8 cellular contexts compared by ENCODE assay signal in the genomic region with DNA sequence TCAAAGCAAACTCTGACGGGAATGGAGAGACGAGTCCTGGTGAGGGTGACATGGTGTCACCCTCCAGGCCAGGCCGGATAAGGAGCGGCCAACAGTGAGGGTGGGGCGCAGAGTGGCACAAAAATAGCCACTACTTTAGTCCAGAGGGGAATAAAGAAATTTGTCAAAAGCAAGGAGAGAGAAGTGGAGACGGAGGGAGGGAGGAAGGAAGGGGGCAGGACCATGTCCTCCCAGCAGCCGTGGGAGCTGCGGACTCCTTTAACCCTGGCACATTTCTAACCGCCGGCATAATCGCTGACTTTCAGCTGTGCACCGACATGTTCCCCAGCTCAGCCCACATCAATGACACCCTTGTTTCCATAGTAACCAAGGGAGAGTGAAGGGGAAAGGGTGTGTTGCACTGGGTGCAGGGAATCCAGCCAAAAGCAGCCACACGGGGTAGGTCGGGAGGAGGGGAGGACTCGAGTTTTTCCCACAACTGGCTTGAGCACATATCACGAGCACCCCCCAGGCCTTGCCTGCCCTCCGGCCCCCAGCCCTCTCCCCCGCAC. TPM values are rescaled to one million over a fixed set of nuclear protein-coding genes. Genes with fewer than 3 reads are reported as not detected.
DNase-seq lines count a peak whose midpoint lies in the region; ATAC-seq and TF ChIP-seq lines count a peak whose summit lies in the region.

No MANE protein-coding gene starts in this region.

- in situ Hi-C loops in G401 (cut with HindIII; ENCODE audit: low sequenced_read_pairs), result no loop called here

- DNase-seq in G401 (ENCODE audit: low spot score), result peak; percentile 69
- DNase-seq in NCI-H1694 (lab: John Stamatoyannopoulos, UW), result peak; percentile 66
- peak; percentile 56 for DNase-seq in activated T-cell treated with anti-CD3 and anti-CD28 coated beads for 24 hours (ENCODE audit: low read depth)
- no peak for DNase-seq in epithelial cell of proximal tubule (ENCODE audit: low read depth)
- DNase-seq in stimulated activated CD8-positive, alpha-beta memory T cell treated with anti-CD3 and anti-CD28 coated beads, Interleukin-4, amount 100 ng/mL, for 24 hours (ENCODE audit: low read depth), result peak; percentile 44
- no peak for DNase-seq in GOT3 (lab: John Stamatoyannopoulos, UW)

- H3K4me1 ChIP-seq in mucosa of stomach (ENCODE audit: control insufficient read depth, insufficient read depth, low read length), result peaks cover 54% of the 10 kb centered on the region

- no peak for TF ChIP-seq CTCF in epithelial cell of proximal tubule (conservative IDR thresholded peaks at IDR 0.05; ENCODE audit: low read depth, low read length)

- H3K36me3 ChIP-seq in mucosa of stomach (ENCODE audit: control insufficient read depth, insufficient read depth, low read length), result no peaks in the 10 kb centered on the region

- no peaks in the 10 kb centered on the region for H3K27me3 ChIP-seq in mucosa of stomach (ENCODE audit: control insufficient read depth, insufficient read depth, low read length)

- peak overlapping the region; percentile 44 for H3K9ac ChIP-seq in mucosa of stomach (ENCODE audit: low read length)

- H3K9me3 ChIP-seq in mucosa of stomach (ENCODE audit: control insufficient read depth, low read length), result no peaks in the 10 kb centered on the region

- no peak for ATAC-seq in HG02840 (IDR thresholded peaks at IDR 0.05; ENCODE audit: low FRiP score, unreplicated experiment)

- H3K4me3 ChIP-seq in epithelial cell of proximal tubule (ENCODE audit: low read depth, low read length) (peak overlapping the region; percentile 24), mucosa of stomach (ENCODE audit: low read length) (no peak overlapping the region)

RNA-seq across cellular contexts. Expression of a gene that starts 29.8 kb away (rescaled TPM):
- total RNA-seq in G401 (2014; rRNA removed; shearing (Covaris generic)), result 30.2 and 44.4 TPM in 2 replicates
- total RNA-seq in epithelial cell of proximal tubule, result 120 and 182 TPM in 2 replicates

RNA-seq across cellular contexts. Expression of a gene that starts 40.2 kb away (rescaled TPM):
- total RNA-seq in G401 (2014; rRNA removed; shearing (Covaris generic)), result 10.4 and 10.5 TPM in 2 replicates
- total RNA-seq in epithelial cell of proximal tubule, result 7.5 and 9.5 TPM in 2 replicates

RNA-seq across cellular contexts. Expression of a gene that starts 40.4 kb away (rescaled TPM):
- 17.0 and 25.7 TPM in 2 replicates for total RNA-seq in G401 (2014; rRNA removed; shearing (Covaris generic))
- total RNA-seq in epithelial cell of proximal tubule, result 5.3 and 18.9 TPM in 2 replicates

Comparison
In these comparisons a context has a peak if more than half of its experiments do, and no peak if none do; other contexts are left out.
1. DNase-seq: peak in G401 (single experiment), NCI-H1694 (single experiment), activated T-cell treated with anti-CD3 and anti-CD28 coated beads for 24 hours (single experiment) and stimulated activated CD8-positive, alpha-beta memory T cell treated with anti-CD3 and anti-CD28 coated beads, Interleukin-4, amount 100 ng/mL, for 24 hours (single experiment); none in epithelial cell of proximal tubule (single experiment) and GOT3 (single experiment).